Comparison of ENCODE assay signal across 3 cellular contexts in genomic region chr5:118199801-118200200, GRCh38.
"Had no signal": no experiment of that assay in that cellular context is flagged by ENCODE, and none has a peak within 500 bp of the region (broad histone marks: within the 10 kb centered on the region; RNA-seq: fewer than 3 reads in every experiment).

No MANE protein-coding gene starts in this region.

- ATAC-seq: GM12878 had no signal

- DNase-seq: GDM1, GF-D8 had no signal

- H3K4me3 ChIP-seq: GM12878 had no signal
